In genomic region chr1:157269656-157270375, GRCh38 we compare ENCODE assay signal across 1 cellular context.
TF ChIP-seq lines count a peak whose summit lies in the region.

No MANE protein-coding gene starts in this region.

TF ChIP-seq in HepG2, 621 proteins besides CTCF, POLR2A, EP300 and RAD21 (continued from another document):
- TF ChIP-seq, protein P1, sequence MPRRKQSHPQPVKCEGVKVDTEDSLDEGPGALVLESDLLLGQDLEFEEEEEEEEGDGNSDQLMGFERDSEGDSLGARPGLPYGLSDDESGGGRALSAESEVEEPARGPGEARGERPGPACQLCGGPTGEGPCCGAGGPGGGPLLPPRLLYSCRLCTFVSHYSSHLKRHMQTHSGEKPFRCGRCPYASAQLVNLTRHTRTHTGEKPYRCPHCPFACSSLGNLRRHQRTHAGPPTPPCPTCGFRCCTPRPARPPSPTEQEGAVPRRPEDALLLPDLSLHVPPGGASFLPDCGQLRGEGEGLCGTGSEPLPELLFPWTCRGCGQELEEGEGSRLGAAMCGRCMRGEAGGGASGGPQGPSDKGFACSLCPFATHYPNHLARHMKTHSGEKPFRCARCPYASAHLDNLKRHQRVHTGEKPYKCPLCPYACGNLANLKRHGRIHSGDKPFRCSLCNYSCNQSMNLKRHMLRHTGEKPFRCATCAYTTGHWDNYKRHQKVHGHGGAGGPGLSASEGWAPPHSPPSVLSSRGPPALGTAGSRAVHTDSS (CRISPR knock-in tag; conservative IDR thresholded peaks at IDR 0.05) = no peak
- TF ChIP-seq ZNF496 (CRISPR knock-in tag; IDR thresholded peaks at IDR 0.05; ENCODE audit: insufficient replicate concordance) (no peak), FLYWCH1 (CRISPR knock-in tag; IDR thresholded peaks at IDR 0.05) (no peak), NCOA2 (CRISPR knock-in tag; IDR thresholded peaks at IDR 0.05) (no peak), NFKB2 (CRISPR knock-in tag; IDR thresholded peaks at IDR 0.05; ENCODE audit: borderline replicate concordance) (no peak), CREB1 (IDR thresholded peaks at IDR 0.05) (no peak), CREB1 (CRISPR knock-in tag; IDR thresholded peaks at IDR 0.05) (no peak), TERF1 (CRISPR knock-in tag; IDR thresholded peaks at IDR 0.05) (no peak), CENPT (CRISPR knock-in tag; IDR thresholded peaks at IDR 0.05; ENCODE audit: low read depth) (no peak)
